In genomic region chr2:1766851-1767771, GRCh38 we compare ENCODE assay signal across 29 cellular contexts. TPM values are rescaled to one million over a fixed set of nuclear protein-coding genes. Genes with fewer than 3 reads are reported as not detected.
DNase-seq lines count a peak whose midpoint lies in the region; ATAC-seq, FAIRE-seq and TF ChIP-seq lines count a peak whose summit lies in the region.
"Had no signal": no experiment of that assay in that cellular context is flagged by ENCODE, and none has a peak within 500 bp of the region (broad histone marks: within the 10 kb centered on the region; RNA-seq: fewer than 3 reads in every experiment).

No MANE protein-coding gene starts in this region.

- peak overlapping the region; percentile 83 for H2AFZ ChIP-seq in GM23338

- no peaks in the 10 kb centered on the region for H3K36me3 Mint-ChIP-seq in GM23338 (ENCODE audit: low read depth)
- no peaks in the 10 kb centered on the region for H3K36me3 Mint-ChIP-seq in activated naive CD4-positive, alpha-beta T cell treated with anti-CD3 and anti-CD28 coated beads, Interleukin-2, amount 10 ng/mL, durations not matched to agents 7 days and 5 days
- H3K36me3 Mint-ChIP-seq in CD4-positive, alpha-beta T cell (ENCODE audit: low read depth), result no peaks in the 10 kb centered on the region
- H3K36me3 Mint-ChIP-seq: activated naive CD8-positive, alpha-beta T cell; CD4-positive, CD25-positive, alpha-beta regulatory T cell; T-cell had no signal

- H3K27ac ChIP-seq in GM23338 (ENCODE audit: low read depth) (no peak overlapping the region), kidney (ENCODE audit: low read depth in 2 of 2, low read length in 2 of 2) (no peak overlapping the region)
- H3K27ac ChIP-seq in CD4-positive, alpha-beta T cell (ENCODE audit: low read depth, low read length), result no peak overlapping the region
- H3K27ac ChIP-seq: uterus had no signal

- peaks cover 32% of the 10 kb centered on the region for H3K4me1 Mint-ChIP-seq in GM23338
- no peaks in the 10 kb centered on the region for H3K4me1 Mint-ChIP-seq in activated naive CD4-positive, alpha-beta T cell treated with anti-CD3 and anti-CD28 coated beads, Interleukin-2, amount 10 ng/mL, durations not matched to agents 7 days and 5 days
- no peaks in the 10 kb centered on the region for H3K4me1 Mint-ChIP-seq in CD4-positive, alpha-beta T cell (ENCODE audit: low read depth)
- H3K4me1 Mint-ChIP-seq: CD4-positive, CD25-positive, alpha-beta regulatory T cell; central memory CD8-positive, alpha-beta T cell had no signal

- H4K20me1 ChIP-seq in GM23338 (replicated peaks; ENCODE audit: insufficient read depth), result no peaks in the 10 kb centered on the region

- peaks cover 9% of the 10 kb centered on the region; the same call in 1 of the 3 replicates for H3K9me3 Mint-ChIP-seq in GM23338
- H3K9me3 Mint-ChIP-seq in activated naive CD4-positive, alpha-beta T cell treated with anti-CD3 and anti-CD28 coated beads, Interleukin-2, amount 10 ng/mL, durations not matched to agents 7 days and 5 days, result no peaks in the 10 kb centered on the region
- no peaks in the 10 kb centered on the region for H3K9me3 Mint-ChIP-seq in CD4-positive, alpha-beta T cell
- H3K9me3 Mint-ChIP-seq: activated T-cell treated with anti-CD3 and anti-CD28 coated beads, Interleukin-2, amount 50 U/mL, for 72 hours; T-cell had no signal

- peak; percentile 55 for ATAC-seq in GM23338
- ATAC-seq in sciatic nerve, result peak; percentile 44
- ATAC-seq in CD4-positive, alpha-beta T cell (ENCODE audit: poor library complexity), result no peak
- ATAC-seq: activated T-cell treated with anti-CD3 and anti-CD28 coated beads, Interleukin-2, amount 50 U/mL, for 72 hours; T-cell had no signal

- H3K27me3 Mint-ChIP-seq in GM23338 (ENCODE audit: insufficient read depth, low read depth, poor library complexity), result peaks cover 7% of the 10 kb centered on the region
- no peaks in the 10 kb centered on the region for H3K27me3 Mint-ChIP-seq in activated naive CD4-positive, alpha-beta T cell treated with anti-CD3 and anti-CD28 coated beads, Interleukin-2, amount 10 ng/mL, durations not matched to agents 7 days and 5 days
- peaks cover 5% of the 10 kb centered on the region for H3K27me3 Mint-ChIP-seq in CD4-positive, alpha-beta T cell
- H3K27me3 Mint-ChIP-seq: CD4-positive, CD25-positive, alpha-beta regulatory T cell had no signal

- H3F3A ChIP-seq in GM23338 (replicated peaks; ENCODE audit: low read depth), result no peaks in the 10 kb centered on the region

- H3K9me2 ChIP-seq in GM23338 (ENCODE audit: insufficient read depth), result no peaks in the 10 kb centered on the region

- no peak overlapping the region for H3K4me3 ChIP-seq in GM23338
- H3K4me3 ChIP-seq in NT2/D1 (ENCODE audit: insufficient read length, low read depth), result no peak overlapping the region
- no peak overlapping the region for H3K4me3 ChIP-seq in kidney (ENCODE audit: low read length in 2 of 2)
- H3K4me3 ChIP-seq: uterus had no signal

- no peaks in the 10 kb centered on the region for H3K36me3 ChIP-seq in GM23338 (ENCODE audit: insufficient read depth)
- H3K36me3 ChIP-seq in NT2/D1 (ENCODE audit: insufficient read depth, insufficient read length, low read length), result no peaks in the 10 kb centered on the region
- no peaks in the 10 kb centered on the region for H3K36me3 ChIP-seq in kidney (ENCODE audit: control insufficient read depth in 1 of 2, insufficient read depth in 2 of 2, low read length in 2 of 2)
- H3K36me3 ChIP-seq: uterus had no signal

- no peak overlapping the region for H3K27ac Mint-ChIP-seq in GM23338
- no peak overlapping the region for H3K27ac Mint-ChIP-seq in activated naive CD4-positive, alpha-beta T cell treated with anti-CD3 and anti-CD28 coated beads, Interleukin-2, amount 10 ng/mL, durations not matched to agents 7 days and 5 days
- no peak overlapping the region for H3K27ac Mint-ChIP-seq in CD4-positive, alpha-beta T cell
- H3K27ac Mint-ChIP-seq: activated naive CD8-positive, alpha-beta T cell; activated T-cell treated with anti-CD3 and anti-CD28 coated beads, Interleukin-2, amount 50 U/mL, for 72 hours; CD4-positive, CD25-positive, alpha-beta regulatory T cell; T-cell had no signal

- intact Hi-C loops in kidney (cut with DNase I) (no loop called here), sciatic nerve (cut with DNase I) (no loop called here)
- intact Hi-C loops in CD4-positive, alpha-beta T cell (cut with DNase I, micrococcal nuclease), result no loop called here

- POLR2A ChIA-PET in CD4-positive, alpha-beta T cell (lab: Charles Lee), result no interaction called here

- H3K4me1 ChIP-seq in GM23338 (ENCODE audit: insufficient read depth) (peaks cover 10% of the 10 kb centered on the region), NT2/D1 (ENCODE audit: insufficient read depth, insufficient read length) (peaks cover 15% of the 10 kb centered on the region), kidney (ENCODE audit: control insufficient read depth in 1 of 2, insufficient read depth in 1 of 2, low read depth in 1 of 2, low read length in 2 of 2) (no peaks in the 10 kb centered on the region)
- H3K4me1 ChIP-seq: uterus had no signal

- H3K9ac ChIP-seq in NT2/D1 (ENCODE audit: insufficient read length, low read depth) (peak overlapping the region; percentile 21), kidney (ENCODE audit: low read length in 2 of 2) (no peak overlapping the region)

- H3K27me3 ChIP-seq in GM23338 (ENCODE audit: insufficient read depth) (no peaks in the 10 kb centered on the region), NT2/D1 (ENCODE audit: insufficient read depth, insufficient read length) (peaks cover 7% of the 10 kb centered on the region)
- no peaks in the 10 kb centered on the region for H3K27me3 ChIP-seq in CD4-positive, alpha-beta T cell (ENCODE audit: control insufficient read depth, insufficient read depth, low read length)
- H3K27me3 ChIP-seq: uterus had no signal

- CTCF ChIA-PET in activated naive CD4-positive, alpha-beta T cell treated with anti-CD3 and anti-CD28 coated beads, Interleukin-2, amount 10 ng/mL, durations not matched to agents 7 days and 5 days (lab: Charles Lee), result no interaction called here
- CTCF ChIA-PET in CD4-positive, alpha-beta T cell (lab: Charles Lee), result no interaction called here

- peak; percentile 37 for DNase-seq in GM23338 (ENCODE audit: low spot score)
- DNase-seq in NT2/D1 (ENCODE audit: low read depth, low spot score), result no peak
- DNase-seq in kidney, result peak; percentile 59
- no peak for DNase-seq in sciatic nerve (ENCODE audit: low spot score)
- DNase-seq in T1000 (lab: John Stamatoyannopoulos, UW), result no peak
- DNase-seq in DMS79 (lab: John Stamatoyannopoulos, UW), result no peak
- DNase-seq in activated naive CD4-positive, alpha-beta T cell treated with anti-CD3 and anti-CD28 coated beads, Interleukin-2, amount 10 ng/mL, durations not matched to agents 7 days and 5 days, result no peak
- no peak for DNase-seq in CD4-positive, alpha-beta T cell
- DNase-seq: activated CD4-positive, alpha-beta T cell treated with anti-CD3 and anti-CD28 coated beads for 4 hours; activated T-cell treated with anti-CD3 and anti-CD28 coated beads, Interleukin-2, amount 50 U/mL, for 72 hours; CD4-positive, CD25-positive, alpha-beta regulatory T cell; DMS153; effector CD4-positive, alpha-beta T cell; foreskin melanocyte; GF-D8; hippocampal formation; NCI-H1694; NCI-H226; NCI-H82; nucleus accumbens; OCI-M1; SIG-M5; substantia nigra; T-cell; uterus had no signal

- H3K4me3 Mint-ChIP-seq in GM23338, result no peak overlapping the region
- H3K4me3 Mint-ChIP-seq in activated naive CD4-positive, alpha-beta T cell treated with anti-CD3 and anti-CD28 coated beads, Interleukin-2, amount 10 ng/mL, durations not matched to agents 7 days and 5 days, result no peak overlapping the region
- H3K4me3 Mint-ChIP-seq in CD4-positive, alpha-beta T cell, result no peak overlapping the region
- H3K4me3 Mint-ChIP-seq: activated naive CD8-positive, alpha-beta T cell; activated T-cell treated with anti-CD3 and anti-CD28 coated beads, Interleukin-2, amount 50 U/mL, for 72 hours; CD4-positive, CD25-positive, alpha-beta regulatory T cell; central memory CD8-positive, alpha-beta T cell; T-cell had no signal

- H3K9me3 ChIP-seq in NT2/D1 (ENCODE audit: insufficient read depth, low read length) (no peaks in the 10 kb centered on the region), kidney (ENCODE audit: control insufficient read depth in 1 of 2, low read length in 2 of 2) (no peaks in the 10 kb centered on the region)
- no peaks in the 10 kb centered on the region for H3K9me3 ChIP-seq in CD4-positive, alpha-beta T cell (ENCODE audit: control insufficient read depth, low read length)
- H3K9me3 ChIP-seq: uterus had no signal

- TF ChIP-seq CTCF in GM23338 (conservative IDR thresholded peaks at IDR 0.05; ENCODE audit: low read depth in 2 of 2) (no peak), kidney (IDR thresholded peaks at IDR 0.05; ENCODE audit: borderline replicate concordance, extremely low read depth, insufficient read depth) (no peak)
- TF ChIP-seq CTCF in CD4-positive, alpha-beta T cell (IDR thresholded peaks at IDR 0.05), result no peak

- H3K4me2 ChIP-seq in GM23338, result 0 out of 2 replicates have a peak overlapping the region, but pooled peaks have one; percentile 38

- no peak for FAIRE-seq in kidney (lab: Jason Lieb, UNC)
- FAIRE-seq: astrocyte, islet of Langerhans had no signal

- H3K79me2 ChIP-seq in GM23338 (replicated peaks; ENCODE audit: insufficient read depth), result no peaks in the 10 kb centered on the region

TF ChIP-seq in GM23338, 12 proteins besides CTCF, POLR2A, EP300 and RAD21 (continues in another document):
- TF ChIP-seq POLR2AphosphoS5 (IDR thresholded peaks at IDR 0.05; ENCODE audit: low read depth) (no peak), ETS1 (IDR thresholded peaks at IDR 0.05) (no peak), NANOG (IDR thresholded peaks at IDR 0.05; ENCODE audit: borderline replicate concordance) (no peak), ZNF331 (CRISPR knock-in tag; IDR thresholded peaks at IDR 0.05; ENCODE audit: low read depth) (no peak)

RNA-seq across cellular contexts. Expression of gene PXDN, which starts 22.8 kb away (rescaled TPM):
- total RNA-seq in GM23338 (2014; rRNA removed; shearing (Covaris generic)), result 216 and 225 TPM in 2 replicates
- 38.5 and 42.2 TPM in 2 replicates for polyA plus RNA-seq in GM23338 (2016; fragmentation: Nextera tagmentation; extraction: Ambion mirVana)
- 42.3 TPM for total RNA-seq in kidney
- polyA plus RNA-seq in kidney (ENCODE audit: insufficient read depth, low read depth, low replicate concordance), result 4.7 TPM
- 38.1 TPM for total RNA-seq in sciatic nerve
- total RNA-seq in CD4-positive, alpha-beta T cell, result under 1 TPM; 0.47 to 0.84 TPM
- polyA plus RNA-seq: CD4-positive, CD25-positive, alpha-beta regulatory T cell had no signal

Comparison
In these comparisons a context has a peak if more than half of its experiments do, and no peak if none do; other contexts are left out.
1. DNase-seq: peak in GM23338 (single experiment) and kidney (single experiment); none in NT2/D1 (single experiment), sciatic nerve (single experiment), T1000 (single experiment), DMS79 (single experiment), activated naive CD4-positive, alpha-beta T cell treated with anti-CD3 and anti-CD28 coated beads, Interleukin-2, amount 10 ng/mL, durations not matched to agents 7 days and 5 days (single experiment) and CD4-positive, alpha-beta T cell (0 of 10).
2. RNA of gene PXDN, which starts 22.8 kb away (total RNA-seq): 216 to 225 TPM in GM23338, 42.3 TPM in kidney (single experiment) and 38.1 TPM in sciatic nerve (single experiment); 0.47 to 0.84 TPM in CD4-positive, alpha-beta T cell; every median in the first group is over 10 times any median in the second.